Comparison of ENCODE assay signal across 1 cellular context in the genomic region with DNA sequence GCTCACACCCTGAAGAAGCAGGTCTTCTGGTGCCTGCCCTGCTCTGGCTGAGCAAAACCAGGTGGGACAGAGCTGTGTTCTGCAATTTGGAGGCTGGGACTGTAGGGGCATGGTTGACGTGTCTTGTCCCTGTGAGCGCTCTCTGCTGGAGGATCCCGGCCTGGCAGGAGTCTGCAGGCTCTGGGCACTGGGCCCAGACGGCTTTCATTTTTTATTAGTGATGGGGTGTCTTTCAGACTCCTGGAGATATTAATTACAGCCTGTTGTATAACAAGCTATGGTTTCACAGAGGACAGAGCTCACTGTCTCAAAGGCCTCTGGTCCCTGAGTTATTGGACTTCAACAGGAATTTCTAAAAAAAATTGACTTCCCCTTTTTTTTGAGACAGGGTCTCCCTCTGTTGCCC.
TF ChIP-seq lines count a peak whose summit lies in the region.

No MANE protein-coding gene starts in this region.

TF ChIP-seq in K562, 482 proteins besides CTCF, POLR2A, EP300 and RAD21 (continued from another document):
- TF ChIP-seq, protein P1, sequence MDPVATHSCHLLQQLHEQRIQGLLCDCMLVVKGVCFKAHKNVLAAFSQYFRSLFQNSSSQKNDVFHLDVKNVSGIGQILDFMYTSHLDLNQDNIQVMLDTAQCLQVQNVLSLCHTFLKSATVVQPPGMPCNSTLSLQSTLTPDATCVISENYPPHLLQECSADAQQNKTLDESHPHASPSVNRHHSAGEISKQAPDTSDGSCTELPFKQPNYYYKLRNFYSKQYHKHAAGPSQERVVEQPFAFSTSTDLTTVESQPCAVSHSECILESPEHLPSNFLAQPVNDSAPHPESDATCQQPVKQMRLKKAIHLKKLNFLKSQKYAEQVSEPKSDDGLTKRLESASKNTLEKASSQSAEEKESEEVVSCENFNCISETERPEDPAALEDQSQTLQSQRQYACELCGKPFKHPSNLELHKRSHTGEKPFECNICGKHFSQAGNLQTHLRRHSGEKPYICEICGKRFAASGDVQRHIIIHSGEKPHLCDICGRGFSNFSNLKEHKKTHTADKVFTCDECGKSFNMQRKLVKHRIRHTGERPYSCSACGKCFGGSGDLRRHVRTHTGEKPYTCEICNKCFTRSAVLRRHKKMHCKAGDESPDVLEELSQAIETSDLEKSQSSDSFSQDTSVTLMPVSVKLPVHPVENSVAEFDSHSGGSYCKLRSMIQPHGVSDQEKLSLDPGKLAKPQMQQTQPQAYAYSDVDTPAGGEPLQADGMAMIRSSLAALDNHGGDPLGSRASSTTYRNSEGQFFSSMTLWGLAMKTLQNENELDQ (CRISPR knock-in tag; IDR thresholded peaks at IDR 0.05; ENCODE audit: borderline replicate concordance), result no peak
- TF ChIP-seq ATF1 (CRISPR knock-in tag; IDR thresholded peaks at IDR 0.05), result peak; percentile 36; the same call in 1 of the 2 replicates
- peak; percentile 78 for TF ChIP-seq ATF1 (tag; IDR thresholded peaks at IDR 0.05)
- TF ChIP-seq CREB1 (IDR thresholded peaks at IDR 0.05), result peak; percentile 60; the same call in 1 of the 2 replicates
- peak; percentile 82 for TF ChIP-seq CREB1 (CRISPR knock-in tag; IDR thresholded peaks at IDR 0.05)
- TF ChIP-seq ELF2 (CRISPR knock-in tag; IDR thresholded peaks at IDR 0.05), result no peak
- peak; percentile 75 for TF ChIP-seq SPI1 (IDR thresholded peaks at IDR 0.05; ENCODE audit: borderline replicate concordance, low read depth, low read length)
- no peak for TF ChIP-seq ETV1 (tag; conservative IDR thresholded peaks at IDR 0.05; ENCODE audit: low read depth)
- TF ChIP-seq, protein P2, sequence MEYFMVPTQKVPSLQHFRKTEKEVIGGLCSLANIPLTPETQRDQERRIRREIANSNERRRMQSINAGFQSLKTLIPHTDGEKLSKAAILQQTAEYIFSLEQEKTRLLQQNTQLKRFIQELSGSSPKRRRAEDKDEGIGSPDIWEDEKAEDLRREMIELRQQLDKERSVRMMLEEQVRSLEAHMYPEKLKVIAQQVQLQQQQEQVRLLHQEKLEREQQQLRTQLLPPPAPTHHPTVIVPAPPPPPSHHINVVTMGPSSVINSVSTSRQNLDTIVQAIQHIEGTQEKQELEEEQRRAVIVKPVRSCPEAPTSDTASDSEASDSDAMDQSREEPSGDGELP (CRISPR knock-in tag; IDR thresholded peaks at IDR 0.05; ENCODE audit: borderline replicate concordance), result peak; percentile 50
- TF ChIP-seq STAG1 (CRISPR knock-in tag; IDR thresholded peaks at IDR 0.05; ENCODE audit: borderline replicate concordance), result 0 out of 2 replicates have a peak, but pooled peaks have one; percentile 5
- peak; percentile 94 for TF ChIP-seq CREM (IDR thresholded peaks at IDR 0.05; ENCODE audit: low read depth)
- peak; percentile 45; the same call in 1 of the 2 replicates for TF ChIP-seq NFIC (IDR thresholded peaks at IDR 0.05)
- peak; percentile 68 for TF ChIP-seq SMC3 (conservative IDR thresholded peaks at IDR 0.05; ENCODE audit: insufficient read depth, low read depth, low read length)
- peak; percentile 27; the same call in 1 of the 2 replicates for TF ChIP-seq ATF7 (IDR thresholded peaks at IDR 0.05)
- TF ChIP-seq NFIX (CRISPR knock-in tag; IDR thresholded peaks at IDR 0.05; ENCODE audit: low read depth), result no peak
- TF ChIP-seq, protein P3, sequence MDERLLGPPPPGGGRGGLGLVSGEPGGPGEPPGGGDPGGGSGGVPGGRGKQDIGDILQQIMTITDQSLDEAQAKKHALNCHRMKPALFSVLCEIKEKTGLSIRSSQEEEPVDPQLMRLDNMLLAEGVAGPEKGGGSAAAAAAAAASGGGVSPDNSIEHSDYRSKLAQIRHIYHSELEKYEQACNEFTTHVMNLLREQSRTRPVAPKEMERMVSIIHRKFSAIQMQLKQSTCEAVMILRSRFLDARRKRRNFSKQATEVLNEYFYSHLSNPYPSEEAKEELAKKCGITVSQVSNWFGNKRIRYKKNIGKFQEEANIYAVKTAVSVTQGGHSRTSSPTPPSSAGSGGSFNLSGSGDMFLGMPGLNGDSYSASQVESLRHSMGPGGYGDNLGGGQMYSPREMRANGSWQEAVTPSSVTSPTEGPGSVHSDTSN (CRISPR knock-in tag; IDR thresholded peaks at IDR 0.05; ENCODE audit: low read depth), result no peak
- TF ChIP-seq, protein P3 (tag; conservative IDR thresholded peaks at IDR 0.05; ENCODE audit: low read depth), result peak; percentile 51
- peak; percentile 44 for TF ChIP-seq JUND (IDR thresholded peaks at IDR 0.05; ENCODE audit: borderline replicate concordance, low read depth, low read length)
- peak; percentile 38; the same call in 1 of the 3 replicates for TF ChIP-seq JUND (tag; IDR thresholded peaks at IDR 0.05; ENCODE audit: borderline replicate concordance, low read depth, low read length)
- TF ChIP-seq KHSRP (IDR thresholded peaks at IDR 0.05), result no peak
- peak; percentile 29; the same call in 1 of the 2 replicates for TF ChIP-seq ZNF384 (IDR thresholded peaks at IDR 0.05; ENCODE audit: low read depth, low read length)
- no peak for TF ChIP-seq HOXB6 (CRISPR knock-in tag; IDR thresholded peaks at IDR 0.05; ENCODE audit: borderline replicate concordance)
- peak; percentile 18 for TF ChIP-seq MEIS2 (IDR thresholded peaks at IDR 0.05; ENCODE audit: partially characterized antibody)
